In the genomic region with DNA sequence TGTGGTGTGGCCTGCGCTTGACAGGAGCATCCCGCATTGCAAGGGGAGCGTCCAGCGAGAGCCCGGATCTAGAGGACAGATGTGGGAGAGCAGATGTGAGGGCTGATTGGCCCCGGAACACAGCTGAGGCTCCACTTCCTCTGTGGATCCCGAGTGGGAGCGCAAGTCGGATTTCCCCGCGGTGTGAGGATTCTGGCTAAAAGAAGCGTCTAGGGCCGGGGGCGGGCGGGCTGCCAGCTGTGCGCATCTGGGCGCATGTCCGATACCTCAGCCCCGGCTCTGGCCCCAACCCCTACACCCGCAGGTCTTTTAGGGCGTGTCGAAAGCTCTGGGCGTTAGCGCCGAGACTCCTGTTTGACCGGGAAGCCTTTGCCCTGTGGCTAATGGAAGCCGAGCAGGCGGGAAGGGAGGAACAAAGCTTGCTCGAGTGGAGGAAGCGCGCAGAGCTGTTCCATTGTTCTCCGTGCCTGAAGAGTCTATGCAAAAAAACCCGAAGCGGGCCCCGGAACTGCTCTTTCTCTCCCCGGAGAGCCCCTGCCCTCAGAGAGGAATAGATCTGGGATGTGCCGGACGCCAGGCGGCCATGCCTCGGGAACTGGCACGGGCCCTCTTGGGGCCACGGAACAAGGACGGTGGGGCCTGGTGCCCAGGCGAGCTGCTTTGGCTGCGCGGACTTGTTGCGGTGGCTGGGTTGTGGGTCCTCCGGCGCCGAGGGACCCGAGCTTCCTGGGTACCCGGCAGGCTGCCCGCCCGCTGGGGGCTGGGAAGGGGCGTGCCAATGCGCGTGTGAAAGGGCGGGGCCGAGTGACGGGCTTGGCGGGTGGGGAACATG, we compare ENCODE assay signal across 8 cellular contexts.
DNase-seq lines count a peak whose midpoint lies in the region; ATAC-seq, FAIRE-seq and TF ChIP-seq lines count a peak whose summit lies in the region.

No MANE protein-coding gene starts in this region.

- TF ChIP-seq CTCF in astrocyte (IDR thresholded peaks at IDR 0.05; ENCODE audit: insufficient read depth, low read depth, low read length), result no peak

- H3K9ac ChIP-seq in astrocyte (ENCODE audit: low read length), result peak overlapping the region; percentile 86

- H3K4me1 Mint-ChIP-seq in astrocyte (ENCODE audit: low read depth, unreplicated experiment) (peaks cover 22% of the 10 kb centered on the region), immature natural killer cell (peaks cover 0 to 2% of the 10 kb centered on the region in 2 donors)

- H3K4me3 ChIP-seq in astrocyte (ENCODE audit: insufficient read depth, low read depth, low read length), result peak overlapping the region; percentile 85
- H3K4me3 ChIP-seq in right cardiac atrium (ENCODE audit: low read length), result peak overlapping the region; percentile 58

- H3K27ac Mint-ChIP-seq in astrocyte (ENCODE audit: unreplicated experiment) (peak overlapping the region; percentile 91), immature natural killer cell (no peak overlapping the region)

- H3K4me2 ChIP-seq in astrocyte (ENCODE audit: low read length), result peak overlapping the region; percentile 99

- 13% methylated on average over 61 of the region's 61 CpGs for WGBS in right cardiac atrium

- H3K27me3 Mint-ChIP-seq in astrocyte (ENCODE audit: low read depth, unreplicated experiment) (peaks cover 4% of the 10 kb centered on the region), immature natural killer cell (ENCODE audit: low read depth in 3 of 3) (peaks cover 4 to 13% (median 8%) of the 10 kb centered on the region in 3 donors)

- H4K20me1 ChIP-seq in astrocyte (ENCODE audit: insufficient read depth, low read length), result peaks cover 81% of the 10 kb centered on the region

- no peaks in the 10 kb centered on the region for H3K9me3 Mint-ChIP-seq in astrocyte (ENCODE audit: unreplicated experiment)
- H3K9me3 Mint-ChIP-seq in immature natural killer cell, result no peaks in the 10 kb centered on the region

- DNase-seq in COR-L47 (lab: John Stamatoyannopoulos, UW) (peak; percentile 89), NCI-H1436 treated with DMSO at 0.1 percent for 48 hours (lab: John Stamatoyannopoulos, UW) (peak; percentile 80), astrocyte (ENCODE audit: low read depth) (peak; percentile 69), right cardiac atrium (peak; percentile 85 to 94 (median 94)), putamen (ENCODE audit: low spot score) (peak; percentile 74), kidney glomerular epithelial cell (lab: John Stamatoyannopoulos, UW) (no peak), immature natural killer cell (no peak)

- peaks cover 87% of the 10 kb centered on the region for H3K79me2 ChIP-seq in astrocyte (ENCODE audit: insufficient read depth, low read length)

- H3K4me3 Mint-ChIP-seq in astrocyte (ENCODE audit: unreplicated experiment) (peak overlapping the region; percentile 94), immature natural killer cell (peak overlapping the region in 1 of 5 donors; percentile 10)

- ATAC-seq in right cardiac atrium, result peak; percentile 75 to 80
- ATAC-seq in GM21825 (IDR thresholded peaks at IDR 0.05; ENCODE audit: unreplicated experiment), result no peak

- intact Hi-C loops in right cardiac atrium (cut with DNase I), result loop anchor here in 1 of 4 donors (10.0 kb wide), 1 partner anchor 45 kb away; no protein-coding TSS in a partner anchor

- no peaks in the 10 kb centered on the region for H3K27me3 ChIP-seq in astrocyte (ENCODE audit: insufficient read depth, low read length)
- no peaks in the 10 kb centered on the region for H3K27me3 ChIP-seq in right cardiac atrium (ENCODE audit: control insufficient read depth, insufficient read depth)

- peaks cover 49% of the 10 kb centered on the region for H3K4me1 ChIP-seq in astrocyte (ENCODE audit: insufficient read depth, low read length)
- H3K4me1 ChIP-seq in right cardiac atrium (ENCODE audit: control insufficient read depth, insufficient read depth, low read length), result peaks cover 13% of the 10 kb centered on the region

- peak overlapping the region; percentile 47 for H2AFZ ChIP-seq in astrocyte (ENCODE audit: low read depth, low read length)

- H3K9me3 ChIP-seq in astrocyte (ENCODE audit: insufficient read depth, low read depth, low read length) (no peaks in the 10 kb centered on the region), right cardiac atrium (ENCODE audit: control insufficient read depth, low read length) (no peaks in the 10 kb centered on the region)

- peak overlapping the region; percentile 76 for H3K27ac ChIP-seq in astrocyte (ENCODE audit: low read depth, low read length)
- H3K27ac ChIP-seq in right cardiac atrium (ENCODE audit: low read length), result no peak overlapping the region

- H3K36me3 ChIP-seq in astrocyte (ENCODE audit: insufficient read depth, low read length), result no peaks in the 10 kb centered on the region

- peaks cover 5% of the 10 kb centered on the region for H3K36me3 Mint-ChIP-seq in astrocyte (ENCODE audit: low read depth, unreplicated experiment)
- H3K36me3 Mint-ChIP-seq in immature natural killer cell, result no peaks in the 10 kb centered on the region

- no peak for FAIRE-seq in astrocyte (lab: Jason Lieb, UNC)

Comparison
In these comparisons a context has a peak if more than half of its experiments do, and no peak if none do; other contexts are left out.
1. DNase-seq: peak in COR-L47 (single experiment), NCI-H1436 treated with DMSO at 0.1 percent for 48 hours (single experiment), astrocyte (single experiment), right cardiac atrium (3 of 3) and putamen (single experiment); none in kidney glomerular epithelial cell (single experiment) and immature natural killer cell (0 of 3).